Comparison of ENCODE assay signal across 19 cellular contexts in genomic region chr14:95433094-95433478, GRCh38.
DNase-seq lines count a peak whose midpoint lies in the region; ATAC-seq, FAIRE-seq and TF ChIP-seq lines count a peak whose summit lies in the region.
"Had no signal": no experiment of that assay in that cellular context is flagged by ENCODE, and none has a peak within 500 bp of the region (broad histone marks: within the 10 kb centered on the region; RNA-seq: fewer than 3 reads in every experiment).

No MANE protein-coding gene starts in this region.

- no peak overlapping the region for H3K4me3 ChIP-seq in choroid plexus epithelial cell (ENCODE audit: low read depth, low read length)
- H3K4me3 ChIP-seq: SK-N-MC had no signal

- no peak overlapping the region for H3K27ac Mint-ChIP-seq in CD4-positive, alpha-beta T cell

- H3K27me3 ChIP-seq in CD4-positive, alpha-beta T cell (ENCODE audit: control insufficient read depth, insufficient read depth, low read length) = no peaks in the 10 kb centered on the region

- H3K27ac ChIP-seq in CD4-positive, alpha-beta T cell (ENCODE audit: low read depth, low read length) = no peak overlapping the region
- H3K27ac ChIP-seq: SK-N-MC had no signal

- H3K4me1 Mint-ChIP-seq in CD4-positive, alpha-beta T cell (ENCODE audit: low read depth) = no peaks in the 10 kb centered on the region
- H3K4me1 Mint-ChIP-seq: CD14-positive monocyte had no signal

- intact Hi-C loops in CD4-positive, alpha-beta T cell (cut with DNase I, micrococcal nuclease) = no loop called here
- intact Hi-C loops in left ventricle myocardium superior (cut with micrococcal nuclease) = loop anchor here (10.0 kb wide), 1 partner anchor 318 kb away; no protein-coding TSS in a partner anchor

- FAIRE-seq in HTR-8/SVneo (lab: Jason Lieb, UNC) = peak; percentile 38
- FAIRE-seq: A204.1 had no signal

- H3K9me3 ChIP-seq in CD4-positive, alpha-beta T cell (ENCODE audit: control insufficient read depth, low read length) = no peaks in the 10 kb centered on the region
- H3K9me3 ChIP-seq: Caco-2 had no signal

- no peak for DNase-seq in CD4-positive, alpha-beta T cell
- no peak for DNase-seq in HTR-8/SVneo (ENCODE audit: insufficient read length, low spot score)
- DNase-seq in choroid plexus epithelial cell (ENCODE audit: low read depth) = no peak
- DNase-seq in left lobe of liver (ENCODE audit: low spot score) = no peak
- DNase-seq in left ventricle myocardium superior = no peak
- no peak for DNase-seq in amniotic stem cell (lab: John Stamatoyannopoulos, UW)
- DNase-seq: Caco-2; HCEC 1CT; MV-4-11; NCI-H1436; NCI-H2227 treated with DMSO at 0.1 percent for 48 hours; NCI-H524 treated with DMSO at 0.1 percent for 48 hours; NK-92 treated with Interleukin-12 subunit alpha and Interleukin-12 subunit beta, amount 100 ng/mL, for 24 hours had no signal

- H3K9me3 Mint-ChIP-seq in CD4-positive, alpha-beta T cell = no peaks in the 10 kb centered on the region
- H3K9me3 Mint-ChIP-seq: CD14-positive monocyte had no signal

- POLR2A ChIA-PET in CD4-positive, alpha-beta T cell (lab: Charles Lee) = no interaction called here

- H3K27me3 Mint-ChIP-seq in CD4-positive, alpha-beta T cell = no peaks in the 10 kb centered on the region

- H3K36me3 Mint-ChIP-seq in CD4-positive, alpha-beta T cell (ENCODE audit: low read depth) = peaks cover 96% of the 10 kb centered on the region

- no peak overlapping the region for H3K4me3 Mint-ChIP-seq in CD4-positive, alpha-beta T cell
- H3K4me3 Mint-ChIP-seq: CD14-positive monocyte had no signal

- ATAC-seq in CD4-positive, alpha-beta T cell (ENCODE audit: poor library complexity) = no peak
- ATAC-seq in left lobe of liver (peak; percentile 45), left ventricle myocardium superior (no peak), GM19463 (IDR thresholded peaks at IDR 0.05; ENCODE audit: unreplicated experiment) (no peak), GM19397 (IDR thresholded peaks at IDR 0.05; ENCODE audit: unreplicated experiment) (no peak)
- ATAC-seq: Right ventricle myocardium inferior had no signal

- CTCF ChIA-PET in CD4-positive, alpha-beta T cell (lab: Charles Lee) = no interaction called here

- TF ChIP-seq CTCF in CD4-positive, alpha-beta T cell (IDR thresholded peaks at IDR 0.05) = peak; percentile 3
- peak; percentile 26 for TF ChIP-seq CTCF in choroid plexus epithelial cell (conservative IDR thresholded peaks at IDR 0.05; ENCODE audit: low read depth, low read length)
